ENCODE assay signal across 13 cellular contexts in the genomic region with DNA sequence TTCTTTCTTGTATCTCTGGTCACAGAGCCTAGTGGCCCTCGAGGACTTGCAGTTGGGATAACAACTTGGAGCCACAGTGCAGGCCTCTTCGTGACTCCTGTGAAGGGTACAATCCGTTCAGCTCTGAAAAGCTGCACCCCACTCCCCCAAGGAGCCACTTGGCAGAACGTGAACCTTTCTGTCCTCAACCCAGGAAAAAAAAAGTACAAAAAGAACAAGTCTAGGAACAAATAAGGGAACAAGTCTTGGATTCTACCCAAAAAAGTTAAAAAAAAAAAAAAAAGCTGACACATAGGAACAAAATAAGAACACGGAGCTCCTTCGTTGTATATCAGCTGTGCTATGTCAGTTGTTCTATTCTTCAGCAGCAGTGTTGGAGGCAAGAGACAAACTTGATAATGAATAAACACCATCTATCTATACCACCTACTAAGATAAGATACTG.
DNase-seq lines count a peak whose midpoint lies in the region; ATAC-seq, FAIRE-seq and TF ChIP-seq lines count a peak whose summit lies in the region.
"Had no signal": no experiment of that assay in that cellular context is flagged by ENCODE, and none has a peak within 500 bp of the region (broad histone marks: within the 10 kb centered on the region; RNA-seq: fewer than 3 reads in every experiment).

No MANE protein-coding gene starts in this region.

- H3K27me3 ChIP-seq in Peyer's patch: no peaks in the 10 kb centered on the region
- H3K27me3 ChIP-seq in left lung: no peaks in the 10 kb centered on the region
- H3K27me3 ChIP-seq in spleen (replicated peaks in 1 of 7): no peaks in the 10 kb centered on the region
- no peaks in the 10 kb centered on the region for H3K27me3 ChIP-seq in neuronal stem cell (ENCODE audit: control insufficient read depth in 3 of 3, insufficient read depth in 3 of 3, low read depth in 1 of 3, low read length in 3 of 3)

- no peak overlapping the region for H2BK12ac ChIP-seq in neuronal stem cell (ENCODE audit: low read length)

- no peak overlapping the region for H3K4ac ChIP-seq in neuronal stem cell (ENCODE audit: low read length)

- H3K18ac ChIP-seq in neuronal stem cell (ENCODE audit: low read length): no peak overlapping the region

- H2BK15ac ChIP-seq in neuronal stem cell (ENCODE audit: low read length): no peak overlapping the region

- H3K9ac ChIP-seq in neuronal stem cell (ENCODE audit: low read depth, low read length, poor library complexity): no peak overlapping the region

- peaks cover 0 to 26% (median 7%) of the 10 kb centered on the region in 4 donors for H3K4me1 ChIP-seq in Peyer's patch
- peaks cover 19 to 89% of the 10 kb centered on the region in 2 donors for H3K4me1 ChIP-seq in left lung
- peaks cover 11 to 99% (median 78%) of the 10 kb centered on the region in 6 donors for H3K4me1 ChIP-seq in spleen
- H3K4me1 ChIP-seq in neuronal stem cell (ENCODE audit: control insufficient read depth in 2 of 2, insufficient read depth in 1 of 2, low read depth in 1 of 2, low read length in 2 of 2): no peaks in the 10 kb centered on the region

- H3K27ac ChIP-seq in Peyer's patch (peak overlapping the region; percentile 35 to 77 (median 64)), caudate nucleus (ENCODE audit: low read depth, low read length) (peak overlapping the region; percentile 97), left lung (peak overlapping the region; percentile 42 to 51), spleen (peak overlapping the region; percentile 4 to 97 (median 80)), neuronal stem cell (replicated peaks; ENCODE audit: low read length) (no peak overlapping the region)

- peak; percentile 36 for ATAC-seq in left lung
- ATAC-seq: PC-3 had no signal

- peak in 1 of 3 donors; percentile 69 for DNase-seq in Peyer's patch
- DNase-seq in caudate nucleus (lab: John Stamatoyannopoulos, UW): peak in 19 of 61 donors; percentile 1 to 45 (median 17)
- DNase-seq in left lung: no peak
- no peak for DNase-seq in spleen
- DNase-seq in NCI-H1930 (lab: John Stamatoyannopoulos, UW): no peak
- no peak for DNase-seq in neuronal stem cell (ENCODE audit: low spot score)
- DNase-seq in GM20000 (ENCODE audit: low spot score): no peak
- no peak for DNase-seq in RCC 7860 (ENCODE audit: low spot score)
- DNase-seq: Calu3, cortex of kidney, GOT3, NCI-H1417, PC-3 had no signal

- H3K4me3 ChIP-seq in Peyer's patch (no peak overlapping the region), left lung (no peak overlapping the region), spleen (no peak overlapping the region), neuronal stem cell (ENCODE audit: low read length in 2 of 2) (no peak overlapping the region)

- 62 to 80% (median 72%) methylated on average over 6 of the region's 6 CpGs for WGBS in spleen, 5 donors
- WGBS in neuronal stem cell (ENCODE audit: extremely low coverage in 2 of 2, insufficient read length in 2 of 2, insufficient replicate concordance in 1 of 2), 2 donors: no CpG with 5 or more reads among the region's 6 CpGs

- no peak for FAIRE-seq in RCC 7860 (lab: Jason Lieb, UNC)

- H2AK5ac ChIP-seq in neuronal stem cell (ENCODE audit: low read depth, low read length): no peak overlapping the region

- H4K91ac ChIP-seq in neuronal stem cell (ENCODE audit: low read depth, low read length, poor library complexity): no peak overlapping the region

- TF ChIP-seq POLR2A in Peyer's patch (IDR thresholded peaks at IDR 0.05): no peak
- TF ChIP-seq POLR2A in spleen (IDR thresholded peaks at IDR 0.05): no peak

- TF ChIP-seq CTCF in Peyer's patch (IDR thresholded peaks at IDR 0.05) (no peak), left lung (IDR thresholded peaks at IDR 0.05) (no peak), spleen (IDR thresholded peaks at IDR 0.05 in 8 of 11, conservative IDR thresholded peaks at IDR 0.05 in 3 of 11) (no peak), GM20000 (IDR thresholded peaks at IDR 0.05; ENCODE audit: extremely low read depth, missing control alignments) (no peak)

- H3K4me2 ChIP-seq in neuronal stem cell (ENCODE audit: insufficient read depth, low read length, poor library complexity, severe bottlenecking): no peak overlapping the region

- no peak overlapping the region for H3K23ac ChIP-seq in neuronal stem cell (ENCODE audit: low read depth, low read length, poor library complexity)

- intact Hi-C loops in left lung (cut with DNase I): no loop called here
- intact Hi-C loops in spleen (cut with DNase I; ENCODE audit: low total_unique reads): no loop called here

- no peak overlapping the region for H2AFZ ChIP-seq in neuronal stem cell (ENCODE audit: low read length)

- H3K36me3 ChIP-seq in Peyer's patch: peaks cover 0 to 99% (median 0%) of the 10 kb centered on the region in 3 donors
- peaks cover 0 to 97% of the 10 kb centered on the region in 2 donors for H3K36me3 ChIP-seq in left lung
- peaks cover 4 to 100% (median 45%) of the 10 kb centered on the region in 6 donors for H3K36me3 ChIP-seq in spleen
- H3K36me3 ChIP-seq in neuronal stem cell (replicated peaks in 1 of 2; ENCODE audit: control insufficient read depth in 2 of 2, insufficient read depth in 2 of 2, low read length in 2 of 2): peaks cover 2 to 97% of the 10 kb centered on the region in 2 donors

- H4K8ac ChIP-seq in neuronal stem cell (ENCODE audit: low read depth, low read length): no peak overlapping the region

- H3K79me1 ChIP-seq in neuronal stem cell (ENCODE audit: low read depth, low read length): no peaks in the 10 kb centered on the region

- H2BK5ac ChIP-seq in neuronal stem cell (ENCODE audit: low read length): no peak overlapping the region

- no peak overlapping the region for H3K14ac ChIP-seq in neuronal stem cell (ENCODE audit: low read length)

- H3K9me3 ChIP-seq in Peyer's patch (no peaks in the 10 kb centered on the region), left lung (no peaks in the 10 kb centered on the region), spleen (no peaks in the 10 kb centered on the region), neuronal stem cell (replicated peaks in 1 of 2; ENCODE audit: control insufficient read depth in 2 of 2, insufficient read depth in 1 of 2, low read depth in 1 of 2, low read length in 2 of 2) (no peaks in the 10 kb centered on the region)

- no peak overlapping the region for H2BK120ac ChIP-seq in neuronal stem cell (ENCODE audit: low read depth, low read length)
